In the genomic region with DNA sequence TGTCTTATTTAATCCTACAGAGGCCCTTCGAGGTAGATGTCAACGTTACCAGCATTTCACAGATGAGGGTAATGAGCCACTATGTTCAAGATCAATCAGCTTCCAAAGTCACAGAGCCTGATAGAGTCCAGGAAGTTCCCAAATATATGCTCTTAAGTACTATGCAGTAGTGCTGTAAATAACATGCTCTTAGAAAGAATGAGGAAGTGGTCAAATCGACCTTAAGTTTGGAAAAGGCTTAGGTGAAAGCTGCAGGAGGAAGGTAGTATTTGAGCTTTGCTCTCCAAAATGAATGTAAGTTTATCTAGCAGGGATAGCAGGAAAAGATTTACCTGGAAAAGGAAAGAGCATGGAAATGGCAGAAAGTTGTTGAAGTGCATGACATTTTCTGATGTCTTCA, we compare ENCODE assay signal across 19 cellular contexts.
DNase-seq lines count a peak whose midpoint lies in the region; ATAC-seq, FAIRE-seq and TF ChIP-seq lines count a peak whose summit lies in the region.
"Had no signal": no experiment of that assay in that cellular context is flagged by ENCODE, and none has a peak within 500 bp of the region (broad histone marks: within the 10 kb centered on the region; RNA-seq: fewer than 3 reads in every experiment).

No MANE protein-coding gene starts in this region.

- peak overlapping the region; percentile 19 for H3K4me2 ChIP-seq in osteoblast (ENCODE audit: insufficient read depth, low read length)

- no peak overlapping the region for H3K4me3 ChIP-seq in bronchial epithelial cell (ENCODE audit: low read depth, low read length)
- H3K4me3 ChIP-seq in osteoblast (ENCODE audit: insufficient read depth, low read length), result no peak overlapping the region
- no peak overlapping the region for H3K4me3 ChIP-seq in aorta (ENCODE audit: low read length in 2 of 2)
- H3K4me3 ChIP-seq: heart right ventricle had no signal

- H3K27ac ChIP-seq in osteoblast (ENCODE audit: low read depth, low read length), result peak overlapping the region; percentile 35
- no peak overlapping the region for H3K27ac ChIP-seq in aorta (ENCODE audit: low read depth in 1 of 2, low read length in 2 of 2)
- H3K27ac ChIP-seq: C4-2B had no signal

- H3K9me3 Mint-ChIP-seq in activated CD4-positive, alpha-beta memory T cell treated with anti-CD3 and anti-CD28 coated beads for 36 hours, result no peaks in the 10 kb centered on the region
- H3K9me3 Mint-ChIP-seq: activated naive CD8-positive, alpha-beta T cell treated with anti-CD3 and anti-CD28 coated beads, Interleukin-2, amount 10 ng/mL, durations not matched to agents 7 days and 5 days had no signal

- H3K4me1 ChIP-seq in osteoblast (ENCODE audit: insufficient read depth, low read length) (peaks cover 42% of the 10 kb centered on the region), aorta (ENCODE audit: control insufficient read depth in 1 of 2, insufficient read depth in 2 of 2, low read length in 2 of 2) (peaks cover 3 to 10% of the 10 kb centered on the region in 2 donors)

- H3K36me3 ChIP-seq in bronchial epithelial cell (ENCODE audit: control insufficient read depth, insufficient read depth, low read length) (no peaks in the 10 kb centered on the region), osteoblast (ENCODE audit: insufficient read depth, low read length) (no peaks in the 10 kb centered on the region), aorta (ENCODE audit: control insufficient read depth in 1 of 2, insufficient read depth in 2 of 2, low read length in 1 of 2) (no peaks in the 10 kb centered on the region)
- H3K36me3 ChIP-seq: heart right ventricle had no signal

- no peak overlapping the region for H3K4me3 Mint-ChIP-seq in activated CD4-positive, alpha-beta memory T cell treated with anti-CD3 and anti-CD28 coated beads for 36 hours
- H3K4me3 Mint-ChIP-seq: activated naive CD8-positive, alpha-beta T cell treated with anti-CD3 and anti-CD28 coated beads, Interleukin-2, amount 10 ng/mL, durations not matched to agents 7 days and 5 days; natural killer cell treated with Interleukin-12 subunit alpha and Interleukin-12 subunit beta and Interleukin-15 and Interleukin-18, amount 100 ng/mL, for 72 hours; T-cell had no signal

- TF ChIP-seq CTCF in bronchial epithelial cell (IDR thresholded peaks at IDR 0.05; ENCODE audit: insufficient read depth, low read length, severe bottlenecking) (no peak), osteoblast (IDR thresholded peaks at IDR 0.05; ENCODE audit: extremely low read depth, low read depth, low read length) (no peak)

- 59 to 65% methylated on average over 3 of the region's 3 CpGs for WGBS in aorta, 2 donors

- DNase-seq in HCEC 1CT (peak; percentile 36), NOMO-1 treated with DMSO at 0.1 percent for 48 hours (lab: John Stamatoyannopoulos, UW; ENCODE audit: unreplicated experiment) (peak; percentile 78), bronchial epithelial cell (ENCODE audit: low read depth) (peak; percentile 43), osteoblast (ENCODE audit: insufficient read length, low spot score, missing footprints) (no peak), aorta (no peak), DMS 273 treated with DMSO at 0.1 percent for 48 hours (lab: John Stamatoyannopoulos, UW) (no peak)
- DNase-seq in activated CD4-positive, alpha-beta memory T cell treated with anti-CD3 and anti-CD28 coated beads for 36 hours, result no peak
- DNase-seq: activated naive CD8-positive, alpha-beta T cell treated with anti-CD3 and anti-CD28 coated beads, Interleukin-2, amount 10 ng/mL, durations not matched to agents 7 days and 5 days; GDM1; heart right ventricle; left colon; NCI-H1092 treated with DMSO at 0.1 percent for 48 hours; NCI-H2171; stimulated activated naive CD8-positive, alpha-beta T cell treated with anti-CD3 and anti-CD28 coated beads, Interleukin-15, Interleukin-2, amounts not matched to agents 100 U/mL and 50 U/mL, for 24 hours; T-cell had no signal

- ATAC-seq in GM18868 (IDR thresholded peaks at IDR 0.05; ENCODE audit: unreplicated experiment) (no peak), aorta (ENCODE audit: low FRiP score) (no peak)
- ATAC-seq: left colon; natural killer cell treated with Interleukin-12 subunit alpha and Interleukin-12 subunit beta and Interleukin-15 and Interleukin-18, amount 100 ng/mL, for 72 hours; stimulated activated naive CD8-positive, alpha-beta T cell treated with anti-CD3 and anti-CD28 coated beads, Interleukin-15, Interleukin-2, amounts not matched to agents 100 U/mL and 50 U/mL, for 24 hours; T-cell had no signal

- H3K79me2 ChIP-seq in osteoblast (ENCODE audit: insufficient read depth, low read length), result peaks cover 11% of the 10 kb centered on the region

- H4K20me1 ChIP-seq in osteoblast (ENCODE audit: insufficient read depth, low read length), result peaks cover 2% of the 10 kb centered on the region

- peaks cover 2% of the 10 kb centered on the region for H3K27me3 Mint-ChIP-seq in activated CD4-positive, alpha-beta memory T cell treated with anti-CD3 and anti-CD28 coated beads for 36 hours
- H3K27me3 Mint-ChIP-seq: natural killer cell treated with Interleukin-12 subunit alpha and Interleukin-12 subunit beta and Interleukin-15 and Interleukin-18, amount 100 ng/mL, for 72 hours; T-cell had no signal

- H3K9me3 ChIP-seq in osteoblast (ENCODE audit: low read depth, low read length), result no peaks in the 10 kb centered on the region
- no peaks in the 10 kb centered on the region for H3K9me3 ChIP-seq in aorta (ENCODE audit: control insufficient read depth, low read length)
- H3K9me3 ChIP-seq: heart right ventricle had no signal

- CTCF ChIA-PET in activated CD4-positive, alpha-beta memory T cell treated with anti-CD3 and anti-CD28 coated beads for 36 hours (lab: Charles Lee), result no interaction called here

- no peak for FAIRE-seq in bronchial epithelial cell (lab: Jason Lieb, UNC)
- FAIRE-seq: GM18507 had no signal

- intact Hi-C loops in aorta (cut with DNase I), result no loop called here
- intact Hi-C loops in activated CD4-positive, alpha-beta memory T cell treated with anti-CD3 and anti-CD28 coated beads for 36 hours (cut with micrococcal nuclease), result no loop called here

- POLR2A ChIA-PET in activated CD4-positive, alpha-beta memory T cell treated with anti-CD3 and anti-CD28 coated beads for 36 hours (lab: Charles Lee), result no interaction called here

- H3K27me3 ChIP-seq in bronchial epithelial cell (ENCODE audit: control insufficient read depth, insufficient read depth, low read length), result no peaks in the 10 kb centered on the region
- H3K27me3 ChIP-seq in osteoblast (ENCODE audit: insufficient read depth, low read length), result no peaks in the 10 kb centered on the region
- no peaks in the 10 kb centered on the region for H3K27me3 ChIP-seq in aorta (ENCODE audit: control insufficient read depth in 1 of 2, insufficient read depth in 2 of 2, low read length in 1 of 2)
- H3K27me3 ChIP-seq: heart right ventricle had no signal

- H2AFZ ChIP-seq in osteoblast (ENCODE audit: low read length), result no peak overlapping the region

- no peaks in the 10 kb centered on the region for H3K4me1 Mint-ChIP-seq in activated CD4-positive, alpha-beta memory T cell treated with anti-CD3 and anti-CD28 coated beads for 36 hours (ENCODE audit: low read depth)
- H3K4me1 Mint-ChIP-seq: T-cell had no signal

- no peaks in the 10 kb centered on the region for H3K36me3 Mint-ChIP-seq in activated CD4-positive, alpha-beta memory T cell treated with anti-CD3 and anti-CD28 coated beads for 36 hours
- H3K36me3 Mint-ChIP-seq: activated naive CD8-positive, alpha-beta T cell treated with anti-CD3 and anti-CD28 coated beads, Interleukin-2, amount 10 ng/mL, durations not matched to agents 7 days and 5 days; natural killer cell treated with Interleukin-12 subunit alpha and Interleukin-12 subunit beta and Interleukin-15 and Interleukin-18, amount 100 ng/mL, for 72 hours; T-cell had no signal

- no peak overlapping the region for H3K27ac Mint-ChIP-seq in activated CD4-positive, alpha-beta memory T cell treated with anti-CD3 and anti-CD28 coated beads for 36 hours
- H3K27ac Mint-ChIP-seq: activated naive CD8-positive, alpha-beta T cell treated with anti-CD3 and anti-CD28 coated beads, Interleukin-2, amount 10 ng/mL, durations not matched to agents 7 days and 5 days; natural killer cell treated with Interleukin-12 subunit alpha and Interleukin-12 subunit beta and Interleukin-15 and Interleukin-18, amount 100 ng/mL, for 72 hours; T-cell had no signal

Comparison
In these comparisons a context has a peak if more than half of its experiments do, and no peak if none do; other contexts are left out.
1. DNase-seq: peak in HCEC 1CT (single experiment), NOMO-1 treated with DMSO at 0.1 percent for 48 hours (single experiment) and bronchial epithelial cell (single experiment); none in osteoblast (single experiment), aorta (0 of 2), DMS 273 treated with DMSO at 0.1 percent for 48 hours (single experiment) and activated CD4-positive, alpha-beta memory T cell treated with anti-CD3 and anti-CD28 coated beads for 36 hours (single experiment).